ENCODE assay signal across 1 cellular context in the genomic region with DNA sequence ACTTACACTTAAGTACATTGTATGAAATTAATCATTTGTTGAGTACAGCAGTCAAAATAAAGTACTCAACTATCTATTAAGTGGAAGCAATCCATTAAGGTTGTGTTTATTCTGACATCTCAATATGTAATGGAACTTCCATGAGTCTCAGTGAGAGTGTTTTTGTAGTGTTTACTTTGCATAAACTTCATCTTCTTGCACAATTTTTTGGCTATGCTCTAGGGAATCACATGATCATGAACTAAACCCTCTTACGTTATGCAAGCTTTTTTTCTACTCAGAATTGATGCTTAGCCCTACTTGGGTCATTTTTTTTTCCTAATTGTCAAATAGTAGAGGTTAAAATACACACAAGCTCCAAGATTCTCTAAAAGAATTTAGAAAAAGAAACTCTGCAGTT.
TF ChIP-seq lines count a peak whose summit lies in the region.

No MANE protein-coding gene starts in this region.

TF ChIP-seq in IMR-90, 13 proteins besides CTCF, POLR2A, EP300 and RAD21:
- TF ChIP-seq CEBPB (IDR thresholded peaks at IDR 0.05; ENCODE audit: low read depth, low read length) = peak; percentile 88
- TF ChIP-seq, protein P1, sequence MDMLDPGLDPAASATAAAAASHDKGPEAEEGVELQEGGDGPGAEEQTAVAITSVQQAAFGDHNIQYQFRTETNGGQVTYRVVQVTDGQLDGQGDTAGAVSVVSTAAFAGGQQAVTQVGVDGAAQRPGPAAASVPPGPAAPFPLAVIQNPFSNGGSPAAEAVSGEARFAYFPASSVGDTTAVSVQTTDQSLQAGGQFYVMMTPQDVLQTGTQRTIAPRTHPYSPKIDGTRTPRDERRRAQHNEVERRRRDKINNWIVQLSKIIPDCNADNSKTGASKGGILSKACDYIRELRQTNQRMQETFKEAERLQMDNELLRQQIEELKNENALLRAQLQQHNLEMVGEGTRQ (IDR thresholded peaks at IDR 0.05; ENCODE audit: low read depth, low read length) = peak; percentile 57; the same call in 1 of the 2 replicates
- TF ChIP-seq FOS (IDR thresholded peaks at IDR 0.05; ENCODE audit: low read depth, low read length) = no peak
